ENCODE assay signal across 18 cellular contexts in genomic region chr15:77607894-77608261, GRCh38. TPM values are rescaled to one million over a fixed set of nuclear protein-coding genes. Genes with fewer than 3 reads are reported as not detected.
DNase-seq lines count a peak whose midpoint lies in the region; ATAC-seq and TF ChIP-seq lines count a peak whose summit lies in the region.
"Had no signal": no experiment of that assay in that cellular context is flagged by ENCODE, and none has a peak within 500 bp of the region (broad histone marks: within the 10 kb centered on the region; RNA-seq: fewer than 3 reads in every experiment).

No MANE protein-coding gene starts in this region.

- POLR2A ChIA-PET in activated CD8-positive, alpha-beta T cell treated with anti-CD3 and anti-CD28 coated beads for 36 hours (lab: Charles Lee): no interaction called here

- H3K9me3 Mint-ChIP-seq in chondrocyte (ENCODE audit: low read depth): no peaks in the 10 kb centered on the region
- no peaks in the 10 kb centered on the region for H3K9me3 Mint-ChIP-seq in activated CD8-positive, alpha-beta T cell treated with anti-CD3 and anti-CD28 coated beads for 36 hours
- H3K9me3 Mint-ChIP-seq: activated T-helper 1 cell treated with anti-CD3 and anti-CD28 coated beads, Interleukin-12 subunit alpha, Interleukin-12 subunit beta, Interleukin-2, Interleukin-4 antibody, amounts not matched to agents 30 ng/mL and 10 ng/mL and 1 ng/mL, durations not matched to agents 14 hours and 24 hours and 36 hours had no signal

- DNase-seq in NCI-H2107 treated with DMSO at 0.1 percent for 48 hours (lab: John Stamatoyannopoulos, UW; ENCODE audit: unreplicated experiment) (peak; percentile 14), NCI-H2107 (lab: John Stamatoyannopoulos, UW) (no peak), NCI-H82 (lab: John Stamatoyannopoulos, UW) (peak; percentile 91), chondrocyte (ENCODE audit: low spot score) (no peak), retina (no peak)
- DNase-seq in stimulated activated CD4-positive, alpha-beta T cell treated with anti-CD3 and anti-CD28 coated beads, Interleukin-15, amount 100 ng/mL, for 24 hours: no peak
- no peak for DNase-seq in activated CD8-positive, alpha-beta T cell treated with anti-CD3 and anti-CD28 coated beads for 36 hours
- DNase-seq: activated CD4-positive, alpha-beta T cell treated with anti-CD3 and anti-CD28 coated beads for 48 hours; Calu3; cortex of kidney; HCEC 1CT; Karpas-422; left colon; naive thymus-derived CD4-positive, alpha-beta T cell; stimulated activated naive CD4-positive, alpha-beta T cell treated with Interleukin-2 at 50 U/mL for 16 hours had no signal

- H3K27ac Mint-ChIP-seq in chondrocyte (ENCODE audit: unreplicated experiment): peak overlapping the region; percentile 69
- no peak overlapping the region for H3K27ac Mint-ChIP-seq in activated CD8-positive, alpha-beta T cell treated with anti-CD3 and anti-CD28 coated beads for 36 hours
- H3K27ac Mint-ChIP-seq: activated T-helper 1 cell treated with anti-CD3 and anti-CD28 coated beads, Interleukin-12 subunit alpha, Interleukin-12 subunit beta, Interleukin-2, Interleukin-4 antibody, amounts not matched to agents 30 ng/mL and 10 ng/mL and 1 ng/mL, durations not matched to agents 14 hours and 24 hours and 36 hours; naive thymus-derived CD4-positive, alpha-beta T cell had no signal

- H3K4me3 Mint-ChIP-seq in chondrocyte (ENCODE audit: unreplicated experiment): no peak overlapping the region
- H3K4me3 Mint-ChIP-seq in activated CD8-positive, alpha-beta T cell treated with anti-CD3 and anti-CD28 coated beads for 36 hours: no peak overlapping the region
- H3K4me3 Mint-ChIP-seq: activated T-helper 1 cell treated with anti-CD3 and anti-CD28 coated beads, Interleukin-12 subunit alpha, Interleukin-12 subunit beta, Interleukin-2, Interleukin-4 antibody, amounts not matched to agents 30 ng/mL and 10 ng/mL and 1 ng/mL, durations not matched to agents 14 hours and 24 hours and 36 hours; naive thymus-derived CD4-positive, alpha-beta T cell had no signal

- peaks cover 9 to 15% (median 15%) of the 10 kb centered on the region in 3 donors for H3K4me1 ChIP-seq in skeletal muscle tissue (ENCODE audit: control insufficient read depth in 3 of 3, insufficient read depth in 3 of 3, low read length in 3 of 3)

- no peak overlapping the region for H3K9ac ChIP-seq in skeletal muscle tissue (ENCODE audit: low read depth in 1 of 3, low read length in 3 of 3)

- no peak for ATAC-seq in activated CD8-positive, alpha-beta T cell treated with anti-CD3 and anti-CD28 coated beads for 36 hours
- ATAC-seq: left colon; naive thymus-derived CD4-positive, alpha-beta T cell had no signal

- H3K4me3 ChIP-seq in skeletal muscle tissue (ENCODE audit: low read length in 3 of 3): no peak overlapping the region

- no peaks in the 10 kb centered on the region for H3K9me3 ChIP-seq in skeletal muscle tissue (ENCODE audit: control insufficient read depth in 3 of 3, low read length in 3 of 3)

- no peak for TF ChIP-seq CTCF in chondrocyte (IDR thresholded peaks at IDR 0.05)
- no peak for TF ChIP-seq CTCF in activated CD8-positive, alpha-beta T cell treated with anti-CD3 and anti-CD28 coated beads for 36 hours (IDR thresholded peaks at IDR 0.05)

- H3K27me3 ChIP-seq in skeletal muscle tissue (ENCODE audit: control insufficient read depth in 3 of 3, insufficient read depth in 3 of 3, low read length in 3 of 3): peaks cover 4 to 44% (median 25%) of the 10 kb centered on the region in 3 donors

- H3K36me3 ChIP-seq in skeletal muscle tissue (ENCODE audit: control insufficient read depth in 3 of 3, insufficient read depth in 3 of 3, low read length in 3 of 3): no peaks in the 10 kb centered on the region

- intact Hi-C loops in activated CD8-positive, alpha-beta T cell treated with anti-CD3 and anti-CD28 coated beads for 36 hours (cut with micrococcal nuclease): no loop called here

- no peaks in the 10 kb centered on the region for H3K27me3 Mint-ChIP-seq in chondrocyte (ENCODE audit: low read depth)
- H3K27me3 Mint-ChIP-seq in activated CD8-positive, alpha-beta T cell treated with anti-CD3 and anti-CD28 coated beads for 36 hours: peaks cover 7% of the 10 kb centered on the region

- peaks cover 58% of the 10 kb centered on the region for H3K4me1 Mint-ChIP-seq in chondrocyte (ENCODE audit: low read depth)
- H3K4me1 Mint-ChIP-seq in activated CD8-positive, alpha-beta T cell treated with anti-CD3 and anti-CD28 coated beads for 36 hours (ENCODE audit: low read depth): peaks cover 6% of the 10 kb centered on the region

- CTCF ChIA-PET in activated CD8-positive, alpha-beta T cell treated with anti-CD3 and anti-CD28 coated beads for 36 hours (lab: Charles Lee): interaction anchor here (0.6 to 1.7 kb wide), 3 partner anchors 9 to 1428 kb away, joined by 3 to 5 read pairs (median 3); no protein-coding TSS in a partner anchor

- peak overlapping the region; percentile 54 for H3K27ac ChIP-seq in skeletal muscle tissue (ENCODE audit: low read depth, low read length)

- no peaks in the 10 kb centered on the region for H3K36me3 Mint-ChIP-seq in chondrocyte (ENCODE audit: low read depth)
- H3K36me3 Mint-ChIP-seq in activated CD8-positive, alpha-beta T cell treated with anti-CD3 and anti-CD28 coated beads for 36 hours (ENCODE audit: low read depth): no peaks in the 10 kb centered on the region
- H3K36me3 Mint-ChIP-seq: naive thymus-derived CD4-positive, alpha-beta T cell had no signal

RNA-seq across cellular contexts. Expression of gene LINGO1, which starts 24.8 kb away (rescaled TPM):
- total RNA-seq in chondrocyte (5.1 to 12.2 TPM (median 12.0 TPM) in 3 replicates), skeletal muscle tissue (3.7 TPM)
- total RNA-seq in activated CD8-positive, alpha-beta T cell treated with anti-CD3 and anti-CD28 coated beads for 36 hours: not detected
- total RNA-seq: activated T-helper 1 cell treated with anti-CD3 and anti-CD28 coated beads, Interleukin-12 subunit alpha, Interleukin-12 subunit beta, Interleukin-2, Interleukin-4 antibody, amounts not matched to agents 30 ng/mL and 10 ng/mL and 1 ng/mL, durations not matched to agents 14 hours and 24 hours and 36 hours; Calu3; naive thymus-derived CD4-positive, alpha-beta T cell; T-helper 2 cell treated with Interferon-gamma antibody and Interleukin-4, amounts not matched to agents 100 ng/mL and 5 ng/mL, for 36 hours had no signal

Comparison
In these comparisons a context has a peak if more than half of its experiments do, and no peak if none do; other contexts are left out.
1. DNase-seq: peak in NCI-H2107 treated with DMSO at 0.1 percent for 48 hours (single experiment) and NCI-H82 (single experiment); none in NCI-H2107 (single experiment), chondrocyte (single experiment), stimulated activated CD4-positive, alpha-beta T cell treated with anti-CD3 and anti-CD28 coated beads, Interleukin-15, amount 100 ng/mL, for 24 hours (single experiment), activated CD8-positive, alpha-beta T cell treated with anti-CD3 and anti-CD28 coated beads for 36 hours (single experiment) and retina (single experiment).